In the genomic region with DNA sequence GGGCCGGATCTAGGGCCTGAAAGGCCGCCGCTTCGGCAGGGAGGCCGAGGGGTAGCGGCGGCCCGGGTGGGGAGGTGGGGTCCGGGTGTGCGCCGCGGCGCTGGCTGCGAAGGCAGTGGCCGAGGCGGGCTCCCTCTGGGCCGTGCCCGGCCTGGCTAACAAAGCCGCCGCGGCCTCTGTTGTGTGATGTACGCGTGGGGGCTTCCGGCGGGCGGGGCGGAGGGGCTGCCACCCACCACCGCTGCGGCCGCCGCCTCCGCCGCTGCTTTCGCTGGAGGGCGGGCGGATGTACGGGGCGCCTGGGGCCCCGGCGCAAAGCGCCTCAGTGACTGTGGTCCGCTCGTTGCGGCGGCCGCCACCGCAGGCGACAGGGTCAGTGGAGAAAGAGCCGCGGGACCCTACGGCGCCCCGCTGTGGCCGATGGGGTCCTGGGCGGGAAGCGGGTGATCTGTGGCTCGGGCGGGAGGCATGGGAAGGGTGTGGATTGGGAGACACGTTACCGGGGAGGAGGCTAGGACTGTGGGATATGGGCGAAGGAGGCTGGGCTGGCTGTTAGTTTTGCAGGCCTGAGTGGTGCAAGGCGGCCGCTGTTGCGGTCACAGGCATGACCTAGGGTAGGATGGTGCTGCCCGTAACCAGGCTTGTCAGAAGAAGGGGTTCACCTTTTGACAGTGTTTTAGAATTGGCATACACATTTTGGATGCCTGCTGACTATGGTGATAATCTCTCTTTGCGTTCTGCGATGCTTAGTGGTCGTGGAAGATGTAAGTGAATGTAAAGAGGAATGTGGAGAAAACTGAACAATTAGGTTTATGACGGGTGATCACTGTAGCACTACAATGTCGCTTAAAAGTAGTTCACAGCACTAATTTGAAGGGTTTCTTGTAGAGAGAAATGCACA, we compare ENCODE assay signal across 1 cellular context.
A peak's percentile ranks its signal among the peaks of the same experiment; 100 is the strongest.
TF ChIP-seq lines count a peak whose summit lies in the region.

No MANE protein-coding gene starts in this region.

TF ChIP-seq in K562, 482 proteins besides CTCF, POLR2A, EP300 and RAD21 (continued from another document and continues in another):
- TF ChIP-seq GMEB1 (CRISPR knock-in tag; IDR thresholded peaks at IDR 0.05) (no peak), TEAD4 (IDR thresholded peaks at IDR 0.05; ENCODE audit: low read length) (no peak), TEAD4 (CRISPR knock-in tag; IDR thresholded peaks at IDR 0.05; ENCODE audit: borderline replicate concordance) (no peak), KDM1A (IDR thresholded peaks at IDR 0.05) (no peak), ZBTB11 (CRISPR knock-in tag; IDR thresholded peaks at IDR 0.05) (peak in 1 of 3 experiments; percentile 67; a peak in 2 of 6 replicates), ZNF561 (CRISPR knock-in tag; conservative IDR thresholded peaks at IDR 0.05) (no peak), SPI1 (IDR thresholded peaks at IDR 0.05; ENCODE audit: borderline replicate concordance, low read depth, low read length) (no peak), CAMTA2 (CRISPR knock-in tag; conservative IDR thresholded peaks at IDR 0.05) (no peak), ZBTB40 (IDR thresholded peaks at IDR 0.05) (peak; percentile 50), ZBTB40 (CRISPR knock-in tag; IDR thresholded peaks at IDR 0.05) (no peak), MTF1 (CRISPR knock-in tag; IDR thresholded peaks at IDR 0.05; ENCODE audit: borderline replicate concordance) (no peak), TRIM24 (IDR thresholded peaks at IDR 0.05) (no peak), NR2C1 (IDR thresholded peaks at IDR 0.05) (no peak), NR2C1 (tag; IDR thresholded peaks at IDR 0.05) (no peak), MYC (IDR thresholded peaks at IDR 0.05; ENCODE audit: low read depth, low read length) (peak; percentile 35; the same call in 1 of the 2 replicates), MYC (CRISPR knock-in tag; IDR thresholded peaks at IDR 0.05; ENCODE audit: borderline replicate concordance, low read depth) (no peak), RBBP5 (IDR thresholded peaks at IDR 0.05; ENCODE audit: borderline replicate concordance, insufficient read depth, low read length, poor library complexity, severe bottlenecking) (peak; percentile 74), MTA1 (IDR thresholded peaks at IDR 0.05; ENCODE audit: borderline replicate concordance) (no peak), ZZZ3 (IDR thresholded peaks at IDR 0.05) (no peak), CREM (IDR thresholded peaks at IDR 0.05; ENCODE audit: low read depth) (0 out of 2 replicates have a peak, but pooled peaks have one; percentile 18), HNRNPL (IDR thresholded peaks at IDR 0.05; ENCODE audit: low read depth, low read length) (peak; percentile 43; the same call in 1 of the 2 replicates), ZMIZ1 (IDR thresholded peaks at IDR 0.05; ENCODE audit: low read depth in 2 of 2, low read length in 2 of 2) (no peak), NELFE (IDR thresholded peaks at IDR 0.05; ENCODE audit: insufficient read depth, insufficient read length) (no peak), SMARCA5 (IDR thresholded peaks at IDR 0.05) (no peak), ZNF384 (IDR thresholded peaks at IDR 0.05; ENCODE audit: low read depth, low read length) (no peak), C11orf30 (IDR thresholded peaks at IDR 0.05; ENCODE audit: low read depth) (no peak), HNRNPUL1 (IDR thresholded peaks at IDR 0.05; ENCODE audit: low read length) (no peak), SREBF1 (IDR thresholded peaks at IDR 0.05; ENCODE audit: borderline replicate concordance, low read depth, low read length) (peak; percentile 77; the same call in 1 of the 2 replicates), FUS (optimal IDR thresholded peaks at IDR 0.05; ENCODE audit: low read depth, low read length) (no peak)
- TF ChIP-seq, protein P1, sequence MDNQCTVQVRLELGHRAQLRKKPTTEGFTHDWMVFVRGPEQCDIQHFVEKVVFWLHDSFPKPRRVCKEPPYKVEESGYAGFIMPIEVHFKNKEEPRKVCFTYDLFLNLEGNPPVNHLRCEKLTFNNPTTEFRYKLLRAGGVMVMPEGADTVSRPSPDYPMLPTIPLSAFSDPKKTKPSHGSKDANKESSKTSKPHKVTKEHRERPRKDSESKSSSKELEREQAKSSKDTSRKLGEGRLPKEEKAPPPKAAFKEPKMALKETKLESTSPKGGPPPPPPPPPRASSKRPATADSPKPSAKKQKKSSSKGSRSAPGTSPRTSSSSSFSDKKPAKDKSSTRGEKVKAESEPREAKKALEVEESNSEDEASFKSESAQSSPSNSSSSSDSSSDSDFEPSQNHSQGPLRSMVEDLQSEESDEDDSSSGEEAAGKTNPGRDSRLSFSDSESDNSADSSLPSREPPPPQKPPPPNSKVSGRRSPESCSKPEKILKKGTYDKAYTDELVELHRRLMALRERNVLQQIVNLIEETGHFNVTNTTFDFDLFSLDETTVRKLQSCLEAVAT (IDR thresholded peaks at IDR 0.05), result peak; percentile 30 to 53; a peak in 1 of 4 replicates
- TF ChIP-seq, protein P2, sequence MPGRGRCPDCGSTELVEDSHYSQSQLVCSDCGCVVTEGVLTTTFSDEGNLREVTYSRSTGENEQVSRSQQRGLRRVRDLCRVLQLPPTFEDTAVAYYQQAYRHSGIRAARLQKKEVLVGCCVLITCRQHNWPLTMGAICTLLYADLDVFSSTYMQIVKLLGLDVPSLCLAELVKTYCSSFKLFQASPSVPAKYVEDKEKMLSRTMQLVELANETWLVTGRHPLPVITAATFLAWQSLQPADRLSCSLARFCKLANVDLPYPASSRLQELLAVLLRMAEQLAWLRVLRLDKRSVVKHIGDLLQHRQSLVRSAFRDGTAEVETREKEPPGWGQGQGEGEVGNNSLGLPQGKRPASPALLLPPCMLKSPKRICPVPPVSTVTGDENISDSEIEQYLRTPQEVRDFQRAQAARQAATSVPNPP (IDR thresholded peaks at IDR 0.05; ENCODE audit: borderline replicate concordance, insufficient read depth, insufficient read length), result no peak
- TF ChIP-seq, protein P3, sequence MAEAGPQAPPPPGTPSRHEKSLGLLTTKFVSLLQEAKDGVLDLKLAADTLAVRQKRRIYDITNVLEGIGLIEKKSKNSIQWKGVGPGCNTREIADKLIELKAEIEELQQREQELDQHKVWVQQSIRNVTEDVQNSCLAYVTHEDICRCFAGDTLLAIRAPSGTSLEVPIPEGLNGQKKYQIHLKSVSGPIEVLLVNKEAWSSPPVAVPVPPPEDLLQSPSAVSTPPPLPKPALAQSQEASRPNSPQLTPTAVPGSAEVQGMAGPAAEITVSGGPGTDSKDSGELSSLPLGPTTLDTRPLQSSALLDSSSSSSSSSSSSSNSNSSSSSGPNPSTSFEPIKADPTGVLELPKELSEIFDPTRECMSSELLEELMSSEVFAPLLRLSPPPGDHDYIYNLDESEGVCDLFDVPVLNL (CRISPR knock-in tag; IDR thresholded peaks at IDR 0.05; ENCODE audit: low read depth), result 0 out of 2 replicates have a peak, but pooled peaks have one; percentile 47
